26 cellular contexts compared by ENCODE assay signal in the genomic region with DNA sequence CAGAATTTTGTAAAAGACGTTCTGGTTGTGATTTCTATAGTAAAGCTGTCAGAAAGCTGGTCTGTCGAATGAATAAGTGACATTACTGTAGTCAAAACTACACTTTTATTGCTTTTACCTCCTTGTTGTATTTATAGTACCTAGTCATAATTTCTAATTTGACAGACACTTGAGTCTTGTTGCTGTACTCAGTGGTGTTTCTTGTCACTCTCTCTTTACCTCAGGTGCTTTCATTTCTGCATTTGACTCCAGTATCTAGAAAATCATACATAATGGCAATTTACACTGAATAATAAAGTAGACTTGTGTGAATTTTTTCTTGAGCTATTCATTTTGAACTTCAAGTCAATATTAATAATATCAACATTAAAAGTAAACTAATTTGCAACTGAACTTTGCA.
"Had no signal": no experiment of that assay in that cellular context is flagged by ENCODE, and none has a peak within 500 bp of the region (broad histone marks: within the 10 kb centered on the region; RNA-seq: fewer than 3 reads in every experiment).

No MANE protein-coding gene starts in this region.

- H3K4me1 ChIP-seq: left ventricle myocardium inferior, pancreas, prostate gland, stomach, testis, thyroid gland, transverse colon, upper lobe of left lung, vagina had no signal

- H3K27me3 ChIP-seq: pancreas, stomach, testis, thyroid gland, transverse colon, upper lobe of left lung, vagina had no signal

- H3K27ac ChIP-seq: left ventricle myocardium inferior, pancreas, prostate gland, skin epidermis, stomach, testis, thyroid gland, transverse colon, upper lobe of left lung, vagina had no signal

- H3K4me3 ChIP-seq: left ventricle myocardium inferior, lung, pancreas, prostate gland, skin epidermis, stomach, testis, thyroid gland, transverse colon, upper lobe of left lung, vagina had no signal

- FAIRE-seq: pancreas had no signal

- DNase-seq: islet precursor cell; left ventricle myocardium inferior; mesendoderm; naive B cell; natural killer cell; nucleus accumbens; pancreas; posterior cingulate gyrus; retina; right cardiac atrium; stimulated activated CD4-positive, alpha-beta T cell treated with anti-CD3 and anti-CD28 coated beads, Interleukin-12 subunit alpha, Interleukin-12 subunit beta, amount 100 ng/mL, for 4 hours; stimulated activated CD4-positive, alpha-beta T cell treated with anti-CD3 and anti-CD28 coated beads, Interleukin-15, amount 100 ng/mL, for 24 hours; stimulated activated CD4-positive, alpha-beta T cell treated with anti-CD3 and anti-CD28 coated beads, Interleukin-2, amount 100 ng/mL, for 24 hours; stimulated activated CD4-positive, alpha-beta T cell treated with anti-CD3 and anti-CD28 coated beads, Interleukin-4, amount 100 ng/mL, for 1 hour; stimulated activated naive B cell treated with anti-CD40 and anti-IgM and Interleukin-4, amounts not matched to agents 10 μg/mL and 1 μg/mL and 100 μg/mL, for 72 hours; stimulated activated naive CD8-positive, alpha-beta T cell treated with anti-CD3 and anti-CD28 coated beads, Interleukin-15, Interleukin-2, amounts not matched to agents 100 U/mL and 50 U/mL, for 24 hours; stomach; testis; thyroid gland; transverse colon; upper lobe of left lung had no signal

- H3K9me3 ChIP-seq: left ventricle myocardium inferior, pancreas, prostate gland, stomach, testis, thyroid gland, transverse colon, upper lobe of left lung, vagina had no signal

- ATAC-seq: natural killer cell; pancreas; right cardiac atrium; sciatic nerve; stimulated activated naive B cell treated with anti-CD40 and anti-IgM and Interleukin-4, amounts not matched to agents 10 μg/mL and 1 μg/mL and 100 μg/mL, for 72 hours; stimulated activated naive CD8-positive, alpha-beta T cell treated with anti-CD3 and anti-CD28 coated beads, Interleukin-15, Interleukin-2, amounts not matched to agents 100 U/mL and 50 U/mL, for 24 hours had no signal

- H3K36me3 ChIP-seq: left ventricle myocardium inferior, pancreas, prostate gland, stomach, thyroid gland, transverse colon, upper lobe of left lung, vagina had no signal
